ENCODE assay signal across 1 cellular context in the genomic region with DNA sequence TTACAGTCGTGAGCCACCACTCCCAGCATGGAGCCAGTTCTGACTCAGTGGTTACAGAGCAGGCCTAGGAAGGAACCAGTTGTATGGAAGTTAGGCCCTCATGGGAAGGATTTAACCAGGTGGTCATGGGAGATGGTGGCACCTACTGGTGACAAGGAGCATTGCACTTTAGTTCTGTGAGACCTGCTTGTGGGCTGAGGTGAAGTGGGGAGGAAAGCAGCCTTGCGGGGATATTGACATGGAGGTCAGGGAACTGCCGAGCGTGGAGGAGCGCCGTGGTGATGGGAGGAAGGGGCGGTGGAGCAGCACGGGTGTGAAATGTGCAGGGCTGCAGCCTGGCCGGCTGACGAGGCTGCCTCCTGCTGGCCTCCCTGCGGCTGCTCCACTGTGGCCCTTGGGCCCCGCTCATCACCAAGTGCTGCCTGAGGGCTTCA.
A peak's percentile ranks its signal among the peaks of the same experiment; 100 is the strongest.
TF ChIP-seq lines count a peak whose summit lies in the region.

No MANE protein-coding gene starts in this region.

TF ChIP-seq in K562, 482 proteins besides CTCF, POLR2A, EP300 and RAD21 (continued from another document):
- TF ChIP-seq E2F8 (IDR thresholded peaks at IDR 0.05; ENCODE audit: low read depth, partially characterized antibody): peak; percentile 55
- TF ChIP-seq CHAMP1 (IDR thresholded peaks at IDR 0.05): peak; percentile 92
- no peak for TF ChIP-seq SMARCA4 (IDR thresholded peaks at IDR 0.05)
- no peak for TF ChIP-seq ZBTB8A (IDR thresholded peaks at IDR 0.05; ENCODE audit: partially characterized antibody)
- TF ChIP-seq, protein P1, sequence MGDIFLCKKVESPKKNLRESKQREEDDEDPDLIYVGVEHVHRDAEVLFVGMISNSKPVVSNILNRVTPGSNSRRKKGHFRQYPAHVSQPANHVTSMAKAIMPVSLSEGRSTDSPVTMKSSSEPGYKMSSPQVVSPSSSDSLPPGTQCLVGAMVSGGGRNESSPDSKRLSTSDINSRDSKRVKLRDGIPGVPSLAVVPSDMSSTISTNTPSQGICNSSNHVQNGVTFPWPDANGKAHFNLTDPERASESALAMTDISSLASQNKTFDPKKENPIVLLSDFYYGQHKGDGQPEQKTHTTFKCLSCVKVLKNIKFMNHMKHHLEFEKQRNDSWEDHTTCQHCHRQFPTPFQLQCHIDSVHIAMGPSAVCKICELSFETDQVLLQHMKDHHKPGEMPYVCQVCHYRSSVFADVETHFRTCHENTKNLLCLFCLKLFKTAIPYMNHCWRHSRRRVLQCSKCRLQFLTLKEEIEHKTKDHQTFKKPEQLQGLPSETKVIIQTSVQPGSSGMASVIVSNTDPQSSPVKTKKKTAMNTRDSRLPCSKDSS (IDR thresholded peaks at IDR 0.05; ENCODE audit: low read depth, partially characterized antibody): peak; percentile 89
- no peak for TF ChIP-seq CBFB (CRISPR knock-in tag; IDR thresholded peaks at IDR 0.05)
- TF ChIP-seq BRD9 (IDR thresholded peaks at IDR 0.05; ENCODE audit: low read depth, partially characterized antibody): peak; percentile 86
- no peak for TF ChIP-seq ZKSCAN1 (IDR thresholded peaks at IDR 0.05; ENCODE audit: low read depth, low read length)
- no peak for TF ChIP-seq HMG20B (CRISPR knock-in tag; IDR thresholded peaks at IDR 0.05)
- peak; percentile 76 for TF ChIP-seq ZNF263 (CRISPR knock-in tag; IDR thresholded peaks at IDR 0.05; ENCODE audit: borderline replicate concordance)
- TF ChIP-seq GABPB1 (CRISPR knock-in tag; IDR thresholded peaks at IDR 0.05): 0 out of 2 replicates have a peak, but pooled peaks have one; percentile 21
- TF ChIP-seq, protein P2, sequence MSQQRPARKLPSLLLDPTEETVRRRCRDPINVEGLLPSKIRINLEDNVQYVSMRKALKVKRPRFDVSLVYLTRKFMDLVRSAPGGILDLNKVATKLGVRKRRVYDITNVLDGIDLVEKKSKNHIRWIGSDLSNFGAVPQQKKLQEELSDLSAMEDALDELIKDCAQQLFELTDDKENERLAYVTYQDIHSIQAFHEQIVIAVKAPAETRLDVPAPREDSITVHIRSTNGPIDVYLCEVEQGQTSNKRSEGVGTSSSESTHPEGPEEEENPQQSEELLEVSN (IDR thresholded peaks at IDR 0.05; ENCODE audit: borderline replicate concordance in 1 of 2, extremely low read depth in 1 of 2, insufficient read depth in 1 of 2, insufficient read length in 1 of 2, low read depth in 1 of 2, low read length in 1 of 2, poor library complexity in 1 of 2, severe bottlenecking in 1 of 2): no peak
- peak; percentile 64; the same call in 1 of the 2 replicates for TF ChIP-seq EHMT2 (IDR thresholded peaks at IDR 0.05)
- no peak for TF ChIP-seq SETDB1 (IDR thresholded peaks at IDR 0.05; ENCODE audit: low read length)
- TF ChIP-seq, protein P3, sequence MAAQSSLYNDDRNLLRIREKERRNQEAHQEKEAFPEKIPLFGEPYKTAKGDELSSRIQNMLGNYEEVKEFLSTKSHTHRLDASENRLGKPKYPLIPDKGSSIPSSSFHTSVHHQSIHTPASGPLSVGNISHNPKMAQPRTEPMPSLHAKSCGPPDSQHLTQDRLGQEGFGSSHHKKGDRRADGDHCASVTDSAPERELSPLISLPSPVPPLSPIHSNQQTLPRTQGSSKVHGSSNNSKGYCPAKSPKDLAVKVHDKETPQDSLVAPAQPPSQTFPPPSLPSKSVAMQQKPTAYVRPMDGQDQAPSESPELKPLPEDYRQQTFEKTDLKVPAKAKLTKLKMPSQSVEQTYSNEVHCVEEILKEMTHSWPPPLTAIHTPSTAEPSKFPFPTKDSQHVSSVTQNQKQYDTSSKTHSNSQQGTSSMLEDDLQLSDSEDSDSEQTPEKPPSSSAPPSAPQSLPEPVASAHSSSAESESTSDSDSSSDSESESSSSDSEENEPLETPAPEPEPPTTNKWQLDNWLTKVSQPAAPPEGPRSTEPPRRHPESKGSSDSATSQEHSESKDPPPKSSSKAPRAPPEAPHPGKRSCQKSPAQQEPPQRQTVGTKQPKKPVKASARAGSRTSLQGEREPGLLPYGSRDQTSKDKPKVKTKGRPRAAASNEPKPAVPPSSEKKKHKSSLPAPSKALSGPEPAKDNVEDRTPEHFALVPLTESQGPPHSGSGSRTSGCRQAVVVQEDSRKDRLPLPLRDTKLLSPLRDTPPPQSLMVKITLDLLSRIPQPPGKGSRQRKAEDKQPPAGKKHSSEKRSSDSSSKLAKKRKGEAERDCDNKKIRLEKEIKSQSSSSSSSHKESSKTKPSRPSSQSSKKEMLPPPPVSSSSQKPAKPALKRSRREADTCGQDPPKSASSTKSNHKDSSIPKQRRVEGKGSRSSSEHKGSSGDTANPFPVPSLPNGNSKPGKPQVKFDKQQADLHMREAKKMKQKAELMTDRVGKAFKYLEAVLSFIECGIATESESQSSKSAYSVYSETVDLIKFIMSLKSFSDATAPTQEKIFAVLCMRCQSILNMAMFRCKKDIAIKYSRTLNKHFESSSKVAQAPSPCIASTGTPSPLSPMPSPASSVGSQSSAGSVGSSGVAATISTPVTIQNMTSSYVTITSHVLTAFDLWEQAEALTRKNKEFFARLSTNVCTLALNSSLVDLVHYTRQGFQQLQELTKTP (IDR thresholded peaks at IDR 0.05; ENCODE audit: low read depth in 1 of 2, partially characterized antibody in 2 of 2): peak in 1 of 2 experiments; percentile 41
- no peak for TF ChIP-seq BRCA1 (IDR thresholded peaks at IDR 0.05)
- no peak for TF ChIP-seq BRCA1 (CRISPR knock-in tag; IDR thresholded peaks at IDR 0.05)
- TF ChIP-seq CBX1 (IDR thresholded peaks at IDR 0.05; ENCODE audit: low read depth): peak; percentile 98
- TF ChIP-seq MEF2D (tag; conservative IDR thresholded peaks at IDR 0.05; ENCODE audit: low read depth): 0 out of 2 replicates have a peak, but pooled peaks have one; percentile 16
- no peak for TF ChIP-seq NR4A1 (CRISPR knock-in tag; IDR thresholded peaks at IDR 0.05)
- no peak for TF ChIP-seq NR4A1 (tag; IDR thresholded peaks at IDR 0.05)
- TF ChIP-seq SMAD4 (CRISPR knock-in tag; conservative IDR thresholded peaks at IDR 0.05): 0 out of 2 replicates have a peak, but pooled peaks have one; percentile 22
- TF ChIP-seq ZNF408 (CRISPR knock-in tag; IDR thresholded peaks at IDR 0.05; ENCODE audit: low read depth): no peak
- no peak for TF ChIP-seq RAD51 (IDR thresholded peaks at IDR 0.05; ENCODE audit: borderline replicate concordance, low read depth)
- peak; percentile 4; the same call in 1 of the 2 replicates for TF ChIP-seq TAL1 (IDR thresholded peaks at IDR 0.05)
- no peak for TF ChIP-seq HINFP (tag; conservative IDR thresholded peaks at IDR 0.05; ENCODE audit: low read depth)
- 0 out of 2 replicates have a peak, but pooled peaks have one; percentile 31 for TF ChIP-seq KLF16 (IDR thresholded peaks at IDR 0.05)
- TF ChIP-seq PHF8 (IDR thresholded peaks at IDR 0.05; ENCODE audit: borderline replicate concordance, low read length): no peak
- TF ChIP-seq ZNF436 (CRISPR knock-in tag; IDR thresholded peaks at IDR 0.05): no peak
- TF ChIP-seq ZNF133 (CRISPR knock-in tag; IDR thresholded peaks at IDR 0.05): peak; percentile 96; the same call in 1 of the 2 replicates
- TF ChIP-seq, protein P4, sequence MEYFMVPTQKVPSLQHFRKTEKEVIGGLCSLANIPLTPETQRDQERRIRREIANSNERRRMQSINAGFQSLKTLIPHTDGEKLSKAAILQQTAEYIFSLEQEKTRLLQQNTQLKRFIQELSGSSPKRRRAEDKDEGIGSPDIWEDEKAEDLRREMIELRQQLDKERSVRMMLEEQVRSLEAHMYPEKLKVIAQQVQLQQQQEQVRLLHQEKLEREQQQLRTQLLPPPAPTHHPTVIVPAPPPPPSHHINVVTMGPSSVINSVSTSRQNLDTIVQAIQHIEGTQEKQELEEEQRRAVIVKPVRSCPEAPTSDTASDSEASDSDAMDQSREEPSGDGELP (CRISPR knock-in tag; IDR thresholded peaks at IDR 0.05; ENCODE audit: borderline replicate concordance): peak; percentile 68
- no peak for TF ChIP-seq USF2 (CRISPR knock-in tag; IDR thresholded peaks at IDR 0.05)
- no peak for TF ChIP-seq ZNF586 (CRISPR knock-in tag; conservative IDR thresholded peaks at IDR 0.05)
- no peak for TF ChIP-seq HNRNPLL (IDR thresholded peaks at IDR 0.05; ENCODE audit: low read depth, low read length, poor library complexity, severe bottlenecking)
- TF ChIP-seq CBFA2T3 (IDR thresholded peaks at IDR 0.05): no peak
- peak; percentile 89; the same call in 1 of the 2 replicates for TF ChIP-seq ARID2 (IDR thresholded peaks at IDR 0.05)
- TF ChIP-seq NKRF (IDR thresholded peaks at IDR 0.05; ENCODE audit: borderline replicate concordance): peak; percentile 39; the same call in 1 of the 2 replicates
- TF ChIP-seq BMI1 (IDR thresholded peaks at IDR 0.05; ENCODE audit: low read length): no peak
- 0 out of 2 replicates have a peak, but pooled peaks have one; percentile 22 for TF ChIP-seq TEAD4 (IDR thresholded peaks at IDR 0.05; ENCODE audit: low read length)
- TF ChIP-seq TEAD4 (CRISPR knock-in tag; IDR thresholded peaks at IDR 0.05; ENCODE audit: borderline replicate concordance): no peak
- TF ChIP-seq ZNF511 (CRISPR knock-in tag; IDR thresholded peaks at IDR 0.05): no peak
- peak; percentile 30; the same call in 1 of the 2 replicates for TF ChIP-seq ZBTB7A (IDR thresholded peaks at IDR 0.05; ENCODE audit: borderline replicate concordance, control insufficient read depth, low read depth, low read length)
- peak in 1 of 2 experiments; percentile 55; a peak in 1 of 4 replicates for TF ChIP-seq MAZ (CRISPR knock-in tag; conservative IDR thresholded peaks at IDR 0.05 in 1 of 2, IDR thresholded peaks at IDR 0.05 in 1 of 2)
- no peak for TF ChIP-seq NR3C1 (CRISPR knock-in tag; IDR thresholded peaks at IDR 0.05)
- no peak for TF ChIP-seq SRSF7 (optimal IDR thresholded peaks at IDR 0.05; ENCODE audit: low read depth, low read length)
